8 cellular contexts compared by ENCODE assay signal in genomic region chr15:68054658-68055223, GRCh38. TPM values are rescaled to one million over a fixed set of nuclear protein-coding genes. Genes with fewer than 3 reads are reported as not detected.
DNase-seq lines count a peak whose midpoint lies in the region; ATAC-seq and TF ChIP-seq lines count a peak whose summit lies in the region.

No MANE protein-coding gene starts in this region.

- H3K9me2 ChIP-seq in OCI-LY7 (ENCODE audit: insufficient read depth, low read length) = no peaks in the 10 kb centered on the region

- H3K27me3 ChIP-seq in gastroesophageal sphincter = no peaks in the 10 kb centered on the region
- no peaks in the 10 kb centered on the region for H3K27me3 ChIP-seq in aorta (ENCODE audit: control insufficient read depth in 1 of 2, insufficient read depth in 2 of 2, low read length in 1 of 2)

- H3K4me1 ChIP-seq in OCI-LY7 (ENCODE audit: insufficient read depth, low read length, poor library complexity, severe bottlenecking) = peaks cover 45% of the 10 kb centered on the region
- peaks cover 3 to 47% (median 4%) of the 10 kb centered on the region in 3 donors for H3K4me1 ChIP-seq in gastroesophageal sphincter
- peaks cover 0 to 5% of the 10 kb centered on the region in 2 donors for H3K4me1 ChIP-seq in aorta (ENCODE audit: control insufficient read depth in 1 of 2, insufficient read depth in 2 of 2, low read length in 2 of 2)

- peaks cover 23% of the 10 kb centered on the region for H4K20me1 ChIP-seq in OCI-LY7 (ENCODE audit: insufficient read depth, low read length)

- POLR2A ChIA-PET in OCI-LY7 (lab: Charles Lee) = interaction anchor here (0.7 to 1.6 kb wide), 7 partner anchors 23 to 775 kb away, joined by 3 to 5 read pairs (median 3); no protein-coding TSS in a partner anchor

- TF ChIP-seq EP300 in gastroesophageal sphincter (IDR thresholded peaks at IDR 0.05) = no peak

- CTCF ChIA-PET in OCI-LY7 (lab: Charles Lee; ENCODE audit: unreplicated experiment) = interaction anchor here (1.6 kb wide), 1 partner anchor 191 kb away, joined by 5 read pairs; no protein-coding TSS in a partner anchor

- intact Hi-C loops in OCI-LY7 (cut with micrococcal nuclease; ENCODE audit: unreplicated experiment) = loop anchor here (1.0 to 10.0 kb wide), 7 partner anchors 43 to 270 kb away; partner anchors contain the start of gene CLN6
- intact Hi-C loops in aorta (cut with DNase I) = loop anchor here (1.0 to 10.0 kb wide), 5 partner anchors 87 to 214 kb away; partner anchors contain the start of gene RNU6-1 (in 1 of the 2)

- peaks cover 15% of the 10 kb centered on the region for H3K36me3 ChIP-seq in OCI-LY7 (ENCODE audit: insufficient read depth, low read length)
- no peaks in the 10 kb centered on the region for H3K36me3 ChIP-seq in gastroesophageal sphincter
- no peaks in the 10 kb centered on the region for H3K36me3 ChIP-seq in aorta (ENCODE audit: control insufficient read depth in 1 of 2, insufficient read depth in 2 of 2, low read length in 1 of 2)

- no peak for TF ChIP-seq CTCF in OCI-LY7 (conservative IDR thresholded peaks at IDR 0.05; ENCODE audit: low read length)
- TF ChIP-seq CTCF in gastroesophageal sphincter (IDR thresholded peaks at IDR 0.05) = no peak

- 0% methylated on average over 1 to 2 of the region's 32 CpGs for WGBS in gastroesophageal sphincter (ENCODE audit: low coverage in 1 of 2), 2 donors
- WGBS in aorta, 2 donors = 0 to 1% methylated on average over 28 to 32 of the region's 32 CpGs

- BruUV-seq in OCI-LY7 (replicated peaks; lab: Mats Ljungman, UMichigan) = no TSS peak

- H3K27ac ChIP-seq in OCI-LY7 (ENCODE audit: low read depth, low read length, poor library complexity, severe bottlenecking) (peak overlapping the region; percentile 72), gastroesophageal sphincter (peak overlapping the region; percentile 91 to 96 (median 94)), aorta (ENCODE audit: low read depth in 1 of 2, low read length in 2 of 2) (no peak overlapping the region)

- ATAC-seq in HG03175 (IDR thresholded peaks at IDR 0.05; ENCODE audit: unreplicated experiment) (peak; percentile 2), gastroesophageal sphincter (peak; percentile 55), aorta (ENCODE audit: low FRiP score) (peak; percentile 68)

- peak overlapping the region; percentile 54 for H2AFZ ChIP-seq in OCI-LY7 (ENCODE audit: low read length)

- H3K79me2 ChIP-seq in OCI-LY7 (ENCODE audit: insufficient read depth, low read depth, low read length) = peaks cover 54% of the 10 kb centered on the region

- H3K4me3 ChIP-seq in OCI-LY7 (ENCODE audit: low read depth, low read length, poor library complexity, severe bottlenecking) = peak overlapping the region; percentile 88
- H3K4me3 ChIP-seq in gastroesophageal sphincter = peak overlapping the region; percentile 94 to 100
- peak overlapping the region; percentile 67 to 98 for H3K4me3 ChIP-seq in aorta (ENCODE audit: low read length in 2 of 2)

- DNase-seq in SIG-M5 treated with dmso at 0.1 percent for 504 hours (lab: John Stamatoyannopoulos, UW; ENCODE audit: unreplicated experiment) = peak; percentile 75
- DNase-seq in SIG-M5 (lab: John Stamatoyannopoulos, UW) = no peak
- DNase-seq in OCI-LY7 (ENCODE audit: low spot score) = peak; percentile 64
- DNase-seq in activated gamma-delta T cell treated with anti-CD3 and anti-CD28 coated beads, Interleukin-2, amount 50 U/mL, for 16 hours (ENCODE audit: low read depth) = peak; percentile 2
- peak; percentile 27 for DNase-seq in occipital lobe (lab: John Stamatoyannopoulos, UW)
- DNase-seq in aorta = peak; percentile 85 to 87

- H3K9me3 ChIP-seq in OCI-LY7 (ENCODE audit: low read length) = no peaks in the 10 kb centered on the region
- no peaks in the 10 kb centered on the region for H3K9me3 ChIP-seq in gastroesophageal sphincter
- no peaks in the 10 kb centered on the region for H3K9me3 ChIP-seq in aorta (ENCODE audit: control insufficient read depth, low read length)

- no peak for TF ChIP-seq POLR2A in gastroesophageal sphincter (IDR thresholded peaks at IDR 0.05)

- peak overlapping the region; percentile 94 for H3K4me2 ChIP-seq in OCI-LY7 (ENCODE audit: low read length)

RNA-seq across cellular contexts. Expression of gene PIAS1, which starts 0.6 kb away (rescaled TPM):
- 36.2 and 44.1 TPM in 2 replicates for total RNA-seq in OCI-LY7 (2014; rRNA removed; shearing (Covaris generic))
- total RNA-seq in OCI-LY7 (2022) (59.0 and 72.8 TPM in 2 replicates), gastroesophageal sphincter (100 to 1,000 TPM in 1 of 4 donors, 10 to 100 TPM in 3; 26.6 to 101 (median 48.9) TPM), occipital lobe (24.0 TPM), aorta (10 to 100 TPM; 43.6 to 62.9 TPM)
- 10 to 100 TPM in 1 of 2 donors, 1 to 10 TPM in 1; 7.0 to 13.4 TPM for polyA plus RNA-seq in aorta

Comparison
In these comparisons a context has a peak if more than half of its experiments do, and no peak if none do; other contexts are left out.
1. ATAC-seq: peak in every context shown above with its lines; median percentile 68 in aorta; 55 in gastroesophageal sphincter; 2 in HG03175.
2. H3K27ac ChIP-seq: peak in OCI-LY7 (single experiment) and gastroesophageal sphincter (4 of 4); none in aorta (0 of 2).
3. Peak in every context shown above with its lines, with median percentiles within 50 percentile points of each other: H3K4me3 ChIP-seq.